In genomic region chrX:40402771-40403533, GRCh38 we compare ENCODE assay signal across 8 cellular contexts.
DNase-seq lines count a peak whose midpoint lies in the region; ATAC-seq, FAIRE-seq and TF ChIP-seq lines count a peak whose summit lies in the region.

No MANE protein-coding gene starts in this region.

- H3K27ac Mint-ChIP-seq in astrocyte (ENCODE audit: unreplicated experiment) = no peak overlapping the region

- no peak overlapping the region for H2AFZ ChIP-seq in GM23248
- H2AFZ ChIP-seq in astrocyte (ENCODE audit: low read depth, low read length) = no peak overlapping the region

- H3F3A ChIP-seq in GM23248 (ENCODE audit: insufficient read depth) = no peaks in the 10 kb centered on the region

- H3K4me3 ChIP-seq in GM23248 = no peak overlapping the region
- no peak overlapping the region for H3K4me3 ChIP-seq in astrocyte (ENCODE audit: insufficient read depth, low read depth, low read length)

- H3K4me1 ChIP-seq in GM23248 (ENCODE audit: insufficient read depth) (no peaks in the 10 kb centered on the region), astrocyte (ENCODE audit: insufficient read depth, low read length) (no peaks in the 10 kb centered on the region)

- ATAC-seq in omental fat pad (ENCODE audit: low FRiP score) = no peak
- ATAC-seq in GM19035 (IDR thresholded peaks at IDR 0.05; ENCODE audit: unreplicated experiment) = no peak
- ATAC-seq in GM19324 (IDR thresholded peaks at IDR 0.05; ENCODE audit: low FRiP score, unreplicated experiment) = no peak

- H3K4me2 ChIP-seq in GM23248 (ENCODE audit: unreplicated experiment) = no peak overlapping the region
- no peak overlapping the region for H3K4me2 ChIP-seq in astrocyte (ENCODE audit: low read length)

- TF ChIP-seq CTCF in AG09319 (IDR thresholded peaks at IDR 0.05; ENCODE audit: low read depth, low read length) (no peak), astrocyte (IDR thresholded peaks at IDR 0.05; ENCODE audit: insufficient read depth, low read depth, low read length) (no peak), omental fat pad (IDR thresholded peaks at IDR 0.05) (no peak)

- H3K79me2 ChIP-seq in GM23248 (ENCODE audit: insufficient read depth) (no peaks in the 10 kb centered on the region), astrocyte (ENCODE audit: insufficient read depth, low read length) (no peaks in the 10 kb centered on the region)

- peak; percentile 95 for FAIRE-seq in astrocyte (lab: Jason Lieb, UNC)

- DNase-seq in AG09319 (ENCODE audit: extremely low read depth, low read depth) (peak; percentile 4), GM23248 (peak; percentile 74), astrocyte (ENCODE audit: low read depth) (peak; percentile 37), medulla oblongata (ENCODE audit: extremely low spot score) (peak; percentile 24), putamen (ENCODE audit: low spot score) (no peak), omental fat pad (ENCODE audit: low spot score) (no peak)

- H3K27ac ChIP-seq in GM23248 (no peak overlapping the region), astrocyte (ENCODE audit: low read depth, low read length) (no peak overlapping the region)

- H4K20me1 ChIP-seq in GM23248 (ENCODE audit: insufficient read depth) = no peaks in the 10 kb centered on the region
- no peaks in the 10 kb centered on the region for H4K20me1 ChIP-seq in astrocyte (ENCODE audit: insufficient read depth, low read length)

- H3K4me3 Mint-ChIP-seq in astrocyte (ENCODE audit: unreplicated experiment) = no peak overlapping the region

- H3K9me3 Mint-ChIP-seq in astrocyte (ENCODE audit: unreplicated experiment) = no peaks in the 10 kb centered on the region

- H3K36me3 ChIP-seq in GM23248 (ENCODE audit: low read depth) (no peaks in the 10 kb centered on the region), astrocyte (ENCODE audit: insufficient read depth, low read length) (no peaks in the 10 kb centered on the region)

- in situ Hi-C loops in GM23248 (cut with MboI) = no loop called here

- H3K27me3 Mint-ChIP-seq in astrocyte (ENCODE audit: low read depth, unreplicated experiment) = no peaks in the 10 kb centered on the region

- H3K36me3 Mint-ChIP-seq in astrocyte (ENCODE audit: low read depth, unreplicated experiment) = no peaks in the 10 kb centered on the region

- H3K9me2 ChIP-seq in GM23248 (ENCODE audit: insufficient read depth) = no peaks in the 10 kb centered on the region

- no peaks in the 10 kb centered on the region for H3K9me3 ChIP-seq in GM23248 (ENCODE audit: low read depth)
- H3K9me3 ChIP-seq in astrocyte (ENCODE audit: insufficient read depth, low read depth, low read length) = no peaks in the 10 kb centered on the region

- no peak overlapping the region for H3K9ac ChIP-seq in GM23248
- no peak overlapping the region for H3K9ac ChIP-seq in astrocyte (ENCODE audit: low read length)

- H3K4me1 Mint-ChIP-seq in astrocyte (ENCODE audit: low read depth, unreplicated experiment) = no peaks in the 10 kb centered on the region

- H3K27me3 ChIP-seq in GM23248 (replicated peaks; ENCODE audit: insufficient read depth) (no peaks in the 10 kb centered on the region), astrocyte (ENCODE audit: insufficient read depth, low read length) (no peaks in the 10 kb centered on the region)

- 20 to 25% methylated on average over 5 to 9 of the region's 12 CpGs for WGBS in GM23248 (ENCODE audit: low coverage in 1 of 2, low lambda C conversion rate in 2 of 2, missing lambda C conversion rate in 2 of 2), 2 experiments

Comparison
In these comparisons a context has a peak if more than half of its experiments do, and no peak if none do; other contexts are left out.
1. DNase-seq: peak in AG09319 (single experiment), GM23248 (single experiment), astrocyte (single experiment) and medulla oblongata (single experiment); none in putamen (single experiment) and omental fat pad (single experiment).